ENCODE assay signal across 1 cellular context in genomic region chr16:1366712-1367299, GRCh38.
TF ChIP-seq lines count a peak whose summit lies in the region.

No MANE protein-coding gene starts in this region.

TF ChIP-seq in HepG2, 621 proteins besides CTCF, POLR2A, EP300 and RAD21:
- TF ChIP-seq KDM2A (CRISPR knock-in tag; IDR thresholded peaks at IDR 0.05; ENCODE audit: borderline replicate concordance, low read depth): 0 out of 2 replicates have a peak, but pooled peaks have one; percentile 5
- peak; percentile 14 for TF ChIP-seq RBM22 (optimal IDR thresholded peaks at IDR 0.05; ENCODE audit: low read length)
- no peak for TF ChIP-seq ZNF747 (CRISPR knock-in tag; IDR thresholded peaks at IDR 0.05; ENCODE audit: borderline replicate concordance)
- peak; percentile 73 for TF ChIP-seq AGO2 (optimal IDR thresholded peaks at IDR 0.05; ENCODE audit: low read depth, low read length)
